In the genomic region with DNA sequence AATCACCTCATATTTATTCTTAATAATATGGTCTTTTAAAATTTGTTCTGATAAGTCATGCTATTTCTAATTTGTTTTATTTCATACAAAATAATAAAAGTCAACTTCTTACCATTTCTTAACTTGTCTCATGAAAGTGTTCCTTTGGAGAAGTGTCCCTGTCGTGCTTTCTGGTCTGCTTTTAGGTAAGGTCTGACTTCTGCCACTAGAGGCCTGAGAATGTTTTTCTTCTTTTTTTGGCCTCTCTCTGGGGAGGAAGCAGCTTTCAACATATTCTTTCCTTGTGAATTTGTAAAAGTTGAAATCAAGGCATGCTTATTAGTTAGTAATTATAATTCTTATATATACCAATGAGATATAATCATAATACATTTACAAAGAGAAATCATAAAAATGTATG, we compare ENCODE assay signal across 15 cellular contexts. TPM values are rescaled to one million over a fixed set of nuclear protein-coding genes. Genes with fewer than 3 reads are reported as not detected.
A peak's percentile ranks its signal among the peaks of the same experiment; 100 is the strongest.
DNase-seq lines count a peak whose midpoint lies in the region; TF ChIP-seq lines count a peak whose summit lies in the region.
"Had no signal": no experiment of that assay in that cellular context is flagged by ENCODE, and none has a peak within 500 bp of the region (broad histone marks: within the 10 kb centered on the region; RNA-seq: fewer than 3 reads in every experiment).

No MANE protein-coding gene starts in this region.

- H3K27ac Mint-ChIP-seq in activated CD4-positive, alpha-beta memory T cell treated with anti-CD3 and anti-CD28 coated beads, Interleukin-2, amount 10 ng/mL, durations not matched to agents 7 days and 5 days: no peak overlapping the region
- H3K27ac Mint-ChIP-seq: activated CD4-positive, alpha-beta T cell treated with anti-CD3 and anti-CD28 coated beads, Interleukin-2, amount 10 ng/mL, durations not matched to agents 7 days and 5 days; naive thymus-derived CD8-positive, alpha-beta T cell had no signal

- intact Hi-C loops in lower leg skin (cut with DNase I; ENCODE audit: low total_unique reads): no loop called here

- no peaks in the 10 kb centered on the region for H3K27me3 Mint-ChIP-seq in activated CD4-positive, alpha-beta memory T cell treated with anti-CD3 and anti-CD28 coated beads, Interleukin-2, amount 10 ng/mL, durations not matched to agents 7 days and 5 days
- H3K27me3 Mint-ChIP-seq: activated CD4-positive, alpha-beta T cell treated with anti-CD3 and anti-CD28 coated beads, Interleukin-2, amount 10 ng/mL, durations not matched to agents 7 days and 5 days had no signal

- no peak overlapping the region for H3K4me3 Mint-ChIP-seq in activated CD4-positive, alpha-beta memory T cell treated with anti-CD3 and anti-CD28 coated beads, Interleukin-2, amount 10 ng/mL, durations not matched to agents 7 days and 5 days
- H3K4me3 Mint-ChIP-seq: activated CD4-positive, alpha-beta T cell treated with anti-CD3 and anti-CD28 coated beads, Interleukin-2, amount 10 ng/mL, durations not matched to agents 7 days and 5 days; naive thymus-derived CD8-positive, alpha-beta T cell had no signal

- no peaks in the 10 kb centered on the region for H3K36me3 Mint-ChIP-seq in activated CD4-positive, alpha-beta memory T cell treated with anti-CD3 and anti-CD28 coated beads, Interleukin-2, amount 10 ng/mL, durations not matched to agents 7 days and 5 days (ENCODE audit: low read depth)
- H3K36me3 Mint-ChIP-seq: naive thymus-derived CD8-positive, alpha-beta T cell had no signal

- no peak for TF ChIP-seq POLR2A in lower leg skin (IDR thresholded peaks at IDR 0.05)

- 62 to 82% methylated on average over 1 of the region's 1 CpG for WGBS in lower leg skin, 2 donors

- no peaks in the 10 kb centered on the region for H3K9me3 Mint-ChIP-seq in activated CD4-positive, alpha-beta memory T cell treated with anti-CD3 and anti-CD28 coated beads, Interleukin-2, amount 10 ng/mL, durations not matched to agents 7 days and 5 days
- H3K9me3 Mint-ChIP-seq: activated CD4-positive, alpha-beta T cell treated with anti-CD3 and anti-CD28 coated beads, Interleukin-2, amount 10 ng/mL, durations not matched to agents 7 days and 5 days had no signal

- H3K4me1 Mint-ChIP-seq in activated CD4-positive, alpha-beta memory T cell treated with anti-CD3 and anti-CD28 coated beads, Interleukin-2, amount 10 ng/mL, durations not matched to agents 7 days and 5 days: no peaks in the 10 kb centered on the region
- H3K4me1 Mint-ChIP-seq: activated CD4-positive, alpha-beta T cell treated with anti-CD3 and anti-CD28 coated beads, Interleukin-2, amount 10 ng/mL, durations not matched to agents 7 days and 5 days; naive thymus-derived CD8-positive, alpha-beta T cell had no signal

- CTCF ChIA-PET in activated CD4-positive, alpha-beta memory T cell treated with anti-CD3 and anti-CD28 coated beads, Interleukin-2, amount 10 ng/mL, durations not matched to agents 7 days and 5 days (lab: Charles Lee): no interaction called here

- POLR2A ChIA-PET in activated CD4-positive, alpha-beta memory T cell treated with anti-CD3 and anti-CD28 coated beads, Interleukin-2, amount 10 ng/mL, durations not matched to agents 7 days and 5 days (lab: Charles Lee): no interaction called here

- no peak overlapping the region for H3K4me3 ChIP-seq in LNCaP clone FGC (ENCODE audit: low read depth, low read length)
- no peak overlapping the region for H3K4me3 ChIP-seq in cardiac fibroblast (replicated peaks in 1 of 2; ENCODE audit: low read depth in 2 of 2, low read length in 2 of 2)
- H3K4me3 ChIP-seq in retinal pigment epithelial cell (ENCODE audit: low read length): no peak overlapping the region
- H3K4me3 ChIP-seq in lower leg skin (ENCODE audit: low read depth, poor library complexity, severe bottlenecking): no peak overlapping the region

- TF ChIP-seq CTCF in LNCaP clone FGC (IDR thresholded peaks at IDR 0.05; ENCODE audit: control insufficient read depth, extremely low read depth, insufficient read depth) (0 out of 2 replicates have a peak, but pooled peaks have one; percentile 13), cardiac fibroblast (IDR thresholded peaks at IDR 0.05; ENCODE audit: low read depth, low read length) (peak; percentile 50), retinal pigment epithelial cell (conservative IDR thresholded peaks at IDR 0.05; ENCODE audit: low read depth, low read length) (peak; percentile 45), lower leg skin (IDR thresholded peaks at IDR 0.05) (no peak)

- DNase-seq in NOMO-1 (lab: John Stamatoyannopoulos, UW; ENCODE audit: unreplicated experiment in 2 of 2) (peak; percentile 16 to 34), NOMO-1 treated with dmso at 0.1 percent for 144 hours (lab: John Stamatoyannopoulos, UW; ENCODE audit: unreplicated experiment) (no peak), LNCaP clone FGC (ENCODE audit: low read depth) (no peak), cardiac fibroblast (ENCODE audit: low read depth in 2 of 2) (peak; percentile 35 to 37), retinal pigment epithelial cell (ENCODE audit: low read depth) (no peak), lower leg skin (ENCODE audit: low spot score in 2 of 2) (no peak)
- DNase-seq in activated CD4-positive, alpha-beta memory T cell treated with anti-CD3 and anti-CD28 coated beads, Interleukin-2, amount 10 ng/mL, durations not matched to agents 7 days and 5 days: no peak
- no peak for DNase-seq in activated T-cell treated with anti-CD3 and anti-CD28 coated beads, Interleukin-2, amount 50 U/mL, for 1 hour
- DNase-seq: activated CD4-positive, alpha-beta T cell treated with anti-CD3 and anti-CD28 coated beads, Interleukin-2, amount 10 ng/mL, durations not matched to agents 7 days and 5 days; activated naive CD4-positive, alpha-beta T cell treated with anti-CD3 and anti-CD28 coated beads, Interleukin-2, amount 50 U/mL, for 16 hours; naive thymus-derived CD8-positive, alpha-beta T cell; NCI-H187 treated with DMSO at 0.1 percent for 48 hours; SHP77; stimulated activated CD4-positive, alpha-beta T cell treated with anti-CD3 and anti-CD28 coated beads, Interleukin-12 subunit alpha, Interleukin-12 subunit beta, amount 100 ng/mL, for 4 hours; stimulated activated CD8-positive, alpha-beta memory T cell treated with anti-CD3 and anti-CD28 coated beads, Interleukin-4, amount 100 ng/mL, for 48 hours had no signal

RNA-seq across cellular contexts. Expression of a gene that starts 39.4 kb away (rescaled TPM):
- 10 to 100 TPM; 35.1 to 47.8 (median 40.9) TPM for total RNA-seq in lower leg skin
- not detected for total RNA-seq in activated CD4-positive, alpha-beta memory T cell treated with anti-CD3 and anti-CD28 coated beads, Interleukin-2, amount 10 ng/mL, durations not matched to agents 7 days and 5 days

Comparison
In these comparisons a context has a peak if more than half of its experiments do, and no peak if none do; other contexts are left out.
1. DNase-seq: peak in NOMO-1 (2 of 2) and cardiac fibroblast (2 of 2); none in NOMO-1 treated with dmso at 0.1 percent for 144 hours (single experiment), LNCaP clone FGC (single experiment), retinal pigment epithelial cell (single experiment), lower leg skin (0 of 2), activated CD4-positive, alpha-beta memory T cell treated with anti-CD3 and anti-CD28 coated beads, Interleukin-2, amount 10 ng/mL, durations not matched to agents 7 days and 5 days (single experiment) and activated T-cell treated with anti-CD3 and anti-CD28 coated beads, Interleukin-2, amount 50 U/mL, for 1 hour (single experiment).
2. CTCF ChIP-seq: peak in LNCaP clone FGC (single experiment), cardiac fibroblast (single experiment) and retinal pigment epithelial cell (single experiment); none in lower leg skin (0 of 3).
3. RNA of a gene that starts 39.4 kb away (total RNA-seq): 35.1 to 47.8 TPM in lower leg skin; not detected in activated CD4-positive, alpha-beta memory T cell treated with anti-CD3 and anti-CD28 coated beads, Interleukin-2, amount 10 ng/mL, durations not matched to agents 7 days and 5 days; every median in the first group is over 10 times any median in the second.